ENCODE assay signal across 9 cellular contexts in genomic region chr17:54172654-54173316, GRCh38.
A peak's percentile ranks its signal among the peaks of the same experiment; 100 is the strongest.
DNase-seq lines count a peak whose midpoint lies in the region; ATAC-seq and TF ChIP-seq lines count a peak whose summit lies in the region.
"Had no signal": no experiment of that assay in that cellular context is flagged by ENCODE, and none has a peak within 500 bp of the region (broad histone marks: within the 10 kb centered on the region; RNA-seq: fewer than 3 reads in every experiment).

No MANE protein-coding gene starts in this region.

- CTCF ChIA-PET in activated CD4-positive, alpha-beta memory T cell treated with anti-CD3 and anti-CD28 coated beads for 36 hours (lab: Charles Lee): no interaction called here
- CTCF ChIA-PET in activated CD4-positive, alpha-beta memory T cell treated with anti-CD3 and anti-CD28 coated beads, Interleukin-2, amount 10 ng/mL, durations not matched to agents 7 days and 5 days (lab: Charles Lee): no interaction called here

- no peaks in the 10 kb centered on the region for H3K4me1 Mint-ChIP-seq in activated CD4-positive, alpha-beta memory T cell treated with anti-CD3 and anti-CD28 coated beads for 36 hours (ENCODE audit: low read depth)
- no peaks in the 10 kb centered on the region for H3K4me1 Mint-ChIP-seq in activated CD4-positive, alpha-beta memory T cell treated with anti-CD3 and anti-CD28 coated beads, Interleukin-2, amount 10 ng/mL, durations not matched to agents 7 days and 5 days
- H3K4me1 Mint-ChIP-seq in activated CD4-positive, alpha-beta T cell treated with anti-CD3 and anti-CD28 coated beads, Interleukin-2, amount 10 ng/mL, durations not matched to agents 24 days and 14 days: no peaks in the 10 kb centered on the region
- H3K4me1 Mint-ChIP-seq: CD4-positive, CD25-positive, alpha-beta regulatory T cell had no signal

- H3K36me3 Mint-ChIP-seq in activated CD4-positive, alpha-beta memory T cell treated with anti-CD3 and anti-CD28 coated beads for 36 hours: no peaks in the 10 kb centered on the region
- H3K36me3 Mint-ChIP-seq in activated CD4-positive, alpha-beta memory T cell treated with anti-CD3 and anti-CD28 coated beads, Interleukin-2, amount 10 ng/mL, durations not matched to agents 7 days and 5 days (ENCODE audit: low read depth): no peaks in the 10 kb centered on the region
- H3K36me3 Mint-ChIP-seq in activated CD4-positive, alpha-beta T cell treated with anti-CD3 and anti-CD28 coated beads, Interleukin-2, amount 10 ng/mL, durations not matched to agents 24 days and 14 days (ENCODE audit: low read depth): no peaks in the 10 kb centered on the region
- H3K36me3 Mint-ChIP-seq: CD4-positive, CD25-positive, alpha-beta regulatory T cell had no signal

- no peak for ATAC-seq in thoracic aorta (ENCODE audit: insufficient number of reproducible peaks, low FRiP score, low read depth)

- no peak overlapping the region for H3K4me3 ChIP-seq in thoracic aorta

- peak; percentile 8 for DNase-seq in activated CD4-positive, alpha-beta memory T cell treated with anti-CD3 and anti-CD28 coated beads for 36 hours
- DNase-seq in activated CD4-positive, alpha-beta memory T cell treated with anti-CD3 and anti-CD28 coated beads, Interleukin-2, amount 10 ng/mL, durations not matched to agents 7 days and 5 days: no peak
- DNase-seq in SK-MEL-5 (ENCODE audit: low read depth, low spot score) (peak; percentile 50), iPS DF 4.7 (ENCODE audit: extremely low read depth, low spot score) (peak; percentile 9), thoracic aorta (ENCODE audit: low spot score) (no peak), HuH-7 (ENCODE audit: low spot score) (no peak), NCI-H2029 (lab: John Stamatoyannopoulos, UW) (no peak)
- no peak for DNase-seq in activated CD4-positive, alpha-beta T cell treated with anti-CD3 and anti-CD28 coated beads, Interleukin-2, amount 10 ng/mL, durations not matched to agents 24 days and 14 days
- DNase-seq: CD4-positive, CD25-positive, alpha-beta regulatory T cell had no signal

- no peaks in the 10 kb centered on the region for H3K36me3 ChIP-seq in thoracic aorta

- in situ Hi-C loops in SK-MEL-5 (cut with HindIII; ENCODE audit: low pct_unique_long_range_greater_than_20kb, low sequenced_read_pairs): no loop called here

- intact Hi-C loops in activated CD4-positive, alpha-beta memory T cell treated with anti-CD3 and anti-CD28 coated beads for 36 hours (cut with micrococcal nuclease): no loop called here
- intact Hi-C loops in activated CD4-positive, alpha-beta T cell treated with anti-CD3 and anti-CD28 coated beads, Interleukin-2, amount 10 ng/mL, durations not matched to agents 24 days and 14 days (cut with micrococcal nuclease): no loop called here

- no peaks in the 10 kb centered on the region for H3K9me3 ChIP-seq in thoracic aorta

- H3K4me1 ChIP-seq in thoracic aorta (ENCODE audit: control insufficient read depth in 1 of 2, low read depth in 2 of 2): no peaks in the 10 kb centered on the region

- H3K27ac Mint-ChIP-seq in activated CD4-positive, alpha-beta memory T cell treated with anti-CD3 and anti-CD28 coated beads for 36 hours: no peak overlapping the region
- H3K27ac Mint-ChIP-seq in activated CD4-positive, alpha-beta memory T cell treated with anti-CD3 and anti-CD28 coated beads, Interleukin-2, amount 10 ng/mL, durations not matched to agents 7 days and 5 days: no peak overlapping the region
- H3K27ac Mint-ChIP-seq in activated CD4-positive, alpha-beta T cell treated with anti-CD3 and anti-CD28 coated beads, Interleukin-2, amount 10 ng/mL, durations not matched to agents 24 days and 14 days: no peak overlapping the region
- H3K27ac Mint-ChIP-seq: CD4-positive, CD25-positive, alpha-beta regulatory T cell had no signal

- no peak overlapping the region for H3K27ac ChIP-seq in thoracic aorta

- no peaks in the 10 kb centered on the region for H3K27me3 Mint-ChIP-seq in activated CD4-positive, alpha-beta memory T cell treated with anti-CD3 and anti-CD28 coated beads for 36 hours
- no peaks in the 10 kb centered on the region for H3K27me3 Mint-ChIP-seq in activated CD4-positive, alpha-beta memory T cell treated with anti-CD3 and anti-CD28 coated beads, Interleukin-2, amount 10 ng/mL, durations not matched to agents 7 days and 5 days
- H3K27me3 Mint-ChIP-seq in activated CD4-positive, alpha-beta T cell treated with anti-CD3 and anti-CD28 coated beads, Interleukin-2, amount 10 ng/mL, durations not matched to agents 24 days and 14 days: no peaks in the 10 kb centered on the region
- H3K27me3 Mint-ChIP-seq: CD4-positive, CD25-positive, alpha-beta regulatory T cell had no signal

- H3K4me3 Mint-ChIP-seq in activated CD4-positive, alpha-beta memory T cell treated with anti-CD3 and anti-CD28 coated beads for 36 hours: no peak overlapping the region
- no peak overlapping the region for H3K4me3 Mint-ChIP-seq in activated CD4-positive, alpha-beta memory T cell treated with anti-CD3 and anti-CD28 coated beads, Interleukin-2, amount 10 ng/mL, durations not matched to agents 7 days and 5 days
- no peak overlapping the region for H3K4me3 Mint-ChIP-seq in activated CD4-positive, alpha-beta T cell treated with anti-CD3 and anti-CD28 coated beads, Interleukin-2, amount 10 ng/mL, durations not matched to agents 24 days and 14 days
- H3K4me3 Mint-ChIP-seq: CD4-positive, CD25-positive, alpha-beta regulatory T cell had no signal

- no peaks in the 10 kb centered on the region for H3K27me3 ChIP-seq in thoracic aorta (replicated peaks; ENCODE audit: insufficient read depth)

- POLR2A ChIA-PET in activated CD4-positive, alpha-beta memory T cell treated with anti-CD3 and anti-CD28 coated beads for 36 hours (lab: Charles Lee): no interaction called here
- POLR2A ChIA-PET in activated CD4-positive, alpha-beta memory T cell treated with anti-CD3 and anti-CD28 coated beads, Interleukin-2, amount 10 ng/mL, durations not matched to agents 7 days and 5 days (lab: Charles Lee): no interaction called here

- TF ChIP-seq CTCF in thoracic aorta (IDR thresholded peaks at IDR 0.05): peak; percentile 28

- peaks cover 9% of the 10 kb centered on the region for H3K9me3 Mint-ChIP-seq in activated CD4-positive, alpha-beta memory T cell treated with anti-CD3 and anti-CD28 coated beads for 36 hours
- peaks cover 6% of the 10 kb centered on the region for H3K9me3 Mint-ChIP-seq in activated CD4-positive, alpha-beta memory T cell treated with anti-CD3 and anti-CD28 coated beads, Interleukin-2, amount 10 ng/mL, durations not matched to agents 7 days and 5 days
- no peaks in the 10 kb centered on the region for H3K9me3 Mint-ChIP-seq in activated CD4-positive, alpha-beta T cell treated with anti-CD3 and anti-CD28 coated beads, Interleukin-2, amount 10 ng/mL, durations not matched to agents 24 days and 14 days

Comparison
In these comparisons a context has a peak if more than half of its experiments do, and no peak if none do; other contexts are left out.
1. DNase-seq: peak in activated CD4-positive, alpha-beta memory T cell treated with anti-CD3 and anti-CD28 coated beads for 36 hours (single experiment), SK-MEL-5 (single experiment) and iPS DF 4.7 (single experiment); none in activated CD4-positive, alpha-beta memory T cell treated with anti-CD3 and anti-CD28 coated beads, Interleukin-2, amount 10 ng/mL, durations not matched to agents 7 days and 5 days (single experiment), thoracic aorta (single experiment), HuH-7 (single experiment), activated CD4-positive, alpha-beta T cell treated with anti-CD3 and anti-CD28 coated beads, Interleukin-2, amount 10 ng/mL, durations not matched to agents 24 days and 14 days (single experiment) and NCI-H2029 (single experiment).